In genomic region chr7:151080091-151080521, GRCh38 we compare ENCODE assay signal across 8 cellular contexts. TPM values are rescaled to one million over a fixed set of nuclear protein-coding genes. Genes with fewer than 3 reads are reported as not detected.
DNase-seq lines count a peak whose midpoint lies in the region; ATAC-seq and TF ChIP-seq lines count a peak whose summit lies in the region.

No MANE protein-coding gene starts in this region.

- H3K4me3 ChIP-seq in parathyroid adenoma (ENCODE audit: low read depth, low read length), result peak overlapping the region; percentile 89

- no peaks in the 10 kb centered on the region for H3K9me3 Mint-ChIP-seq in WTC11

- POLR2A ChIA-PET in WTC11 (lab: Charles Lee), result interaction anchor here (1.0 to 1.6 kb wide), 3 partner anchors 18 to 29 kb away, joined by 3 to 13 read pairs (median 3); no protein-coding TSS in a partner anchor

- peaks cover 41% of the 10 kb centered on the region for H3K4me1 Mint-ChIP-seq in WTC11

- peak overlapping the region; percentile 98 for H3K4me2 ChIP-seq in parathyroid adenoma (ENCODE audit: low read length)

- H3K36me3 ChIP-seq in parathyroid adenoma (ENCODE audit: control insufficient read depth, insufficient read depth, low read length), result no peaks in the 10 kb centered on the region

- H3K27ac Mint-ChIP-seq in WTC11, result peak overlapping the region; percentile 85; the same call in 1 of the 2 replicates

- DNase-seq in DMS 273 (lab: John Stamatoyannopoulos, UW; ENCODE audit: unreplicated experiment), result peak; percentile 68
- DNase-seq in DMS 273 treated with DMSO at 0.1 percent for 48 hours (lab: John Stamatoyannopoulos, UW), result no peak
- DNase-seq in WTC11 (ENCODE audit: low spot score), result no peak
- DNase-seq in glomerular visceral epithelial cell (ENCODE audit: extremely low spot score), result peak; percentile 34
- DNase-seq in inferior parietal cortex (ENCODE audit: extremely low spot score), result no peak
- DNase-seq in epidermal melanocyte (ENCODE audit: insufficient read length, low spot score), result no peak

- peak; percentile 3 for ATAC-seq in HG03280 (IDR thresholded peaks at IDR 0.05; ENCODE audit: unreplicated experiment)
- ATAC-seq in WTC11, result no peak

- peaks cover 10% of the 10 kb centered on the region for H3K79me2 ChIP-seq in parathyroid adenoma

- H3K4me1 ChIP-seq in parathyroid adenoma, result peaks cover 29% of the 10 kb centered on the region

- CTCF ChIA-PET in WTC11 (lab: Charles Lee), result interaction anchor here (0.7 to 4.8 kb wide), 14 partner anchors 11 to 117 kb away, joined by 3 to 64 read pairs (median 5); partner anchors contain the start of gene ABCB8

- TF ChIP-seq CTCF in WTC11 (IDR thresholded peaks at IDR 0.05), result no peak
- TF ChIP-seq CTCF in parathyroid adenoma (IDR thresholded peaks at IDR 0.05), result no peak

- H3K27ac ChIP-seq in parathyroid adenoma, result peak overlapping the region; percentile 96

- H3K9ac ChIP-seq in parathyroid adenoma, result peak overlapping the region; percentile 94

- H3K27me3 ChIP-seq in parathyroid adenoma (ENCODE audit: control insufficient read depth, insufficient read depth, low read length), result no peaks in the 10 kb centered on the region

- peak overlapping the region; percentile 86 for H2AFZ ChIP-seq in parathyroid adenoma

- peaks cover 3% of the 10 kb centered on the region; the same call in 1 of the 2 replicates for H3K27me3 Mint-ChIP-seq in WTC11 (ENCODE audit: low read depth)

- peaks cover 8% of the 10 kb centered on the region for H3K36me3 Mint-ChIP-seq in WTC11

- peak overlapping the region; percentile 80 for H3K4me3 Mint-ChIP-seq in WTC11

- no peaks in the 10 kb centered on the region for H3K9me3 ChIP-seq in parathyroid adenoma (ENCODE audit: control insufficient read depth, low read length)

TF ChIP-seq in WTC11, 78 proteins besides CTCF, POLR2A, EP300 and RAD21:
- TF ChIP-seq IRF1 (CRISPR knock-in tag; IDR thresholded peaks at IDR 0.05), result no peak; the same call in 1 of the 2 replicates
- peak; percentile 2; the same call in 1 of the 2 replicates for TF ChIP-seq GABPB1 (CRISPR knock-in tag; IDR thresholded peaks at IDR 0.05)
- no peak for TF ChIP-seq ESRRA (CRISPR knock-in tag; IDR thresholded peaks at IDR 0.05; ENCODE audit: borderline replicate concordance)
- TF ChIP-seq TEAD1 (CRISPR knock-in tag; IDR thresholded peaks at IDR 0.05), result peak; percentile 10; the same call in 1 of the 2 replicates
- 0 out of 2 replicates have a peak, but pooled peaks have one; percentile 15 for TF ChIP-seq RELA (CRISPR knock-in tag; IDR thresholded peaks at IDR 0.05; ENCODE audit: borderline replicate concordance)
- TF ChIP-seq FOXK1 (CRISPR knock-in tag; IDR thresholded peaks at IDR 0.05), result no peak
- TF ChIP-seq, protein P1, sequence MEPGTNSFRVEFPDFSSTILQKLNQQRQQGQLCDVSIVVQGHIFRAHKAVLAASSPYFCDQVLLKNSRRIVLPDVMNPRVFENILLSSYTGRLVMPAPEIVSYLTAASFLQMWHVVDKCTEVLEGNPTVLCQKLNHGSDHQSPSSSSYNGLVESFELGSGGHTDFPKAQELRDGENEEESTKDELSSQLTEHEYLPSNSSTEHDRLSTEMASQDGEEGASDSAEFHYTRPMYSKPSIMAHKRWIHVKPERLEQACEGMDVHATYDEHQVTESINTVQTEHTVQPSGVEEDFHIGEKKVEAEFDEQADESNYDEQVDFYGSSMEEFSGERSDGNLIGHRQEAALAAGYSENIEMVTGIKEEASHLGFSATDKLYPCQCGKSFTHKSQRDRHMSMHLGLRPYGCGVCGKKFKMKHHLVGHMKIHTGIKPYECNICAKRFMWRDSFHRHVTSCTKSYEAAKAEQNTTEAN (CRISPR knock-in tag; IDR thresholded peaks at IDR 0.05), result 0 out of 2 replicates have a peak, but pooled peaks have one; percentile 15
- no peak for TF ChIP-seq USF2 (CRISPR knock-in tag; IDR thresholded peaks at IDR 0.05)

RNA-seq across cellular contexts. Expression of gene FASTK, which starts 0.5 kb away (rescaled TPM):
- total RNA-seq in WTC11 (2021), result 62.1 to 70.2 TPM (median 67.7 TPM) in 3 replicates

RNA-seq across cellular contexts. Expression of gene TMUB1, which starts 3.2 kb away (rescaled TPM):
- total RNA-seq in WTC11 (2021), result 61.3 to 72.8 TPM (median 62.5 TPM) in 3 replicates

RNA-seq across cellular contexts. Expression of gene AGAP3, which starts 6.2 kb away (rescaled TPM):
- total RNA-seq in WTC11 (2021), result 107 to 163 TPM (median 113 TPM) in 3 replicates

RNA-seq across cellular contexts. Expression of gene SLC4A2, which starts 20.7 kb away (rescaled TPM):
- total RNA-seq in WTC11 (2021), result 131 to 164 TPM (median 131 TPM) in 3 replicates

RNA-seq across cellular contexts. Expression of gene CDK5, which starts 22.4 kb away (rescaled TPM):
- total RNA-seq in WTC11 (2021), result 23.6 to 27.8 TPM (median 24.5 TPM) in 3 replicates

Comparison
In these comparisons a context has a peak if more than half of its experiments do, and no peak if none do; other contexts are left out.
1. DNase-seq: peak in DMS 273 (single experiment) and glomerular visceral epithelial cell (single experiment); none in DMS 273 treated with DMSO at 0.1 percent for 48 hours (single experiment), WTC11 (single experiment), inferior parietal cortex (single experiment) and epidermal melanocyte (single experiment).